Comparison of ENCODE assay signal across 10 cellular contexts in the genomic region with DNA sequence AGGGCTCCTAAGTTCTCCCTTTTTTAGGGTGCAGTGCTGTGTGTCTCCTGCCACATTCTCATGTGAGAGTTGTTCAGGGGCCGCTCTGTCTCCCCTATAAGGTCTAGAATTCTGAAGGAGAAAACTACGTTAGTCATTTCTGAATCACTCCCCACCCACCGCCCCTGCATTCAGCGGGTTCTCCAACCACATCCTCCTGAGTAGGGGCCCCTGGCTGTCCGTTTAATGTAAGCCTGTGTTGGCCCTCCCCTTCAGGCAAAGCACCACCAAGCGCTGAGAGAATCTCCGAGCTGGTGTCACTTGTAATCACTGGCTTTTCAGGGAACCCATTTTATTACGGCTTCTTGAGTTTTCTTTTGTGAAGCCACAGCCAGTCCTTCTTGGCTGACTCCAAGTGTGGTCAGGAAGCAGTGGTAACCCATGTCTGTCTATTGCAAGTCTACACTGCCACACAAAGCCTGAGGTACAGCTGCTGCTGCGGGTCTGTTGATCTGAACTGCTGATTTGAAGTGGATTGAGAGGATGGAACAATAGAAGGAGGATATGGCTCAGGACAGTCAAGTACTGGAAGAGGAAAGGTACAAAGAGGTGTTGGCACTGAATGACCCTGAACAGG. TPM values are rescaled to one million over a fixed set of nuclear protein-coding genes. Genes with fewer than 3 reads are reported as not detected.
A peak's percentile ranks its signal among the peaks of the same experiment; 100 is the strongest.
DNase-seq lines count a peak whose midpoint lies in the region; ATAC-seq lines count a peak whose summit lies in the region.
"Had no signal": no experiment of that assay in that cellular context is flagged by ENCODE, and none has a peak within 500 bp of the region (broad histone marks: within the 10 kb centered on the region; RNA-seq: fewer than 3 reads in every experiment).

No MANE protein-coding gene starts in this region.

- DNase-seq in DMS79 treated with DMSO at 0.1 percent for 48 hours (lab: John Stamatoyannopoulos, UW) (peak; percentile 86), LHCN-M2 (ENCODE audit: low read depth) (peak; percentile 60), activated T-cell treated with anti-CD3 and anti-CD28 coated beads for 4 hours (peak; percentile 69), iPS-NIHi7 (ENCODE audit: extremely low spot score) (no peak), NCI-H526 treated with DMSO at 0.1 percent for 48 hours (lab: John Stamatoyannopoulos, UW) (no peak), NCI-H774 (lab: John Stamatoyannopoulos, UW) (no peak)
- DNase-seq in stimulated activated CD4-positive, alpha-beta T cell treated with anti-CD3 and anti-CD28 coated beads, Interleukin-15, amount 100 ng/mL, for 24 hours, result peak; percentile 92

- peak; percentile 83 for ATAC-seq in GM21576 (IDR thresholded peaks at IDR 0.05; ENCODE audit: unreplicated experiment)

RNA-seq across cellular contexts. Expression of a gene that starts 16.9 kb away (rescaled TPM):
- total RNA-seq in LHCN-M2 (2014; rRNA removed), result 0.06 TPM in 1 of 2 replicates, not detected in the other
- 0.01 TPM for polyA plus RNA-seq in LHCN-M2 (2012)
- total RNA-seq: dermis microvascular lymphatic vessel endothelial cell, urinary bladder had no signal
- polyA plus RNA-seq: urinary bladder had no signal

RNA-seq across cellular contexts. Expression of a gene that starts 56.1 kb away (rescaled TPM):
- 29.8 and 34.6 TPM in 2 replicates for total RNA-seq in LHCN-M2 (2014; rRNA removed)
- polyA plus RNA-seq in LHCN-M2 (2012), result 25.0 TPM

Comparison
In these comparisons a context has a peak if more than half of its experiments do, and no peak if none do; other contexts are left out.
1. DNase-seq: peak in DMS79 treated with DMSO at 0.1 percent for 48 hours (single experiment), LHCN-M2 (single experiment), activated T-cell treated with anti-CD3 and anti-CD28 coated beads for 4 hours (single experiment) and stimulated activated CD4-positive, alpha-beta T cell treated with anti-CD3 and anti-CD28 coated beads, Interleukin-15, amount 100 ng/mL, for 24 hours (single experiment); none in iPS-NIHi7 (single experiment), NCI-H526 treated with DMSO at 0.1 percent for 48 hours (single experiment) and NCI-H774 (single experiment).